Comparison of ENCODE assay signal across 1 cellular context in the genomic region with DNA sequence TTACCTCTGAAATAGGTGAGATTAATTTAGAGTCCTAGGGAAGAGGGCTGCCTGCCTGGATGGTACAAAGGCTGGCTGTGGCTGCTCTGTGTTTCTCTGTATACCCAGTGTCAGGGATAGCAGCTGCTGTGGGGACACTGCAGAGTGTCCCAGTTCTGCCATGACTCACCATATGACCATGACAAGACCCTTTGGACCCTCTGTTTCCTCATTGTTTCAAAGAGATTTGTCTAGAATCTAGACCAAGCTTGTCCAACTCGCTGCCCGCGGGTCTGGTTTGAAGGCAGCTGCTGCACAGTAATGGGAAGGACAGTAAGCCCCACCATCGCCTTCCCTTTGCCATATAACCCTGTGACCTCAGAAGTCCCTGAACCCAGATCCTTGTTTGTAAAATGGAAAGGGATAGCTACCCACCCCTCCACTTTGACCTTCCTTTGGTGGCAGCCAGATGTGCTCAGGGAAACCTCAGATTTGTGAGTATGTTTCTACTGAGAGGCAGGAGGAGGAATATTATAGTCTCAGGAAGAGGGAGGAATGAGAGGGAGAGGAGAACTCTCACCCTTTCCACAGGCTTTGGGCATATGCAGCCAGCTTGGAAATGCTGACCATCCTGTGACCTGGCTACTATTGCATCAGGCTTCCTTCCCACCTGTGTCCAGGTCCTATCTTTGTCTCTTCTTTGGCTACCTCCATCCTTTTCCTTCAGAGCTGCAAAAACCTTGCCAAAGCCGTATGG.
TF ChIP-seq lines count a peak whose summit lies in the region.

No MANE protein-coding gene starts in this region.

TF ChIP-seq in HepG2, 621 proteins besides CTCF, POLR2A, EP300 and RAD21 (continued from another document and continues in another):
- TF ChIP-seq, protein P1, sequence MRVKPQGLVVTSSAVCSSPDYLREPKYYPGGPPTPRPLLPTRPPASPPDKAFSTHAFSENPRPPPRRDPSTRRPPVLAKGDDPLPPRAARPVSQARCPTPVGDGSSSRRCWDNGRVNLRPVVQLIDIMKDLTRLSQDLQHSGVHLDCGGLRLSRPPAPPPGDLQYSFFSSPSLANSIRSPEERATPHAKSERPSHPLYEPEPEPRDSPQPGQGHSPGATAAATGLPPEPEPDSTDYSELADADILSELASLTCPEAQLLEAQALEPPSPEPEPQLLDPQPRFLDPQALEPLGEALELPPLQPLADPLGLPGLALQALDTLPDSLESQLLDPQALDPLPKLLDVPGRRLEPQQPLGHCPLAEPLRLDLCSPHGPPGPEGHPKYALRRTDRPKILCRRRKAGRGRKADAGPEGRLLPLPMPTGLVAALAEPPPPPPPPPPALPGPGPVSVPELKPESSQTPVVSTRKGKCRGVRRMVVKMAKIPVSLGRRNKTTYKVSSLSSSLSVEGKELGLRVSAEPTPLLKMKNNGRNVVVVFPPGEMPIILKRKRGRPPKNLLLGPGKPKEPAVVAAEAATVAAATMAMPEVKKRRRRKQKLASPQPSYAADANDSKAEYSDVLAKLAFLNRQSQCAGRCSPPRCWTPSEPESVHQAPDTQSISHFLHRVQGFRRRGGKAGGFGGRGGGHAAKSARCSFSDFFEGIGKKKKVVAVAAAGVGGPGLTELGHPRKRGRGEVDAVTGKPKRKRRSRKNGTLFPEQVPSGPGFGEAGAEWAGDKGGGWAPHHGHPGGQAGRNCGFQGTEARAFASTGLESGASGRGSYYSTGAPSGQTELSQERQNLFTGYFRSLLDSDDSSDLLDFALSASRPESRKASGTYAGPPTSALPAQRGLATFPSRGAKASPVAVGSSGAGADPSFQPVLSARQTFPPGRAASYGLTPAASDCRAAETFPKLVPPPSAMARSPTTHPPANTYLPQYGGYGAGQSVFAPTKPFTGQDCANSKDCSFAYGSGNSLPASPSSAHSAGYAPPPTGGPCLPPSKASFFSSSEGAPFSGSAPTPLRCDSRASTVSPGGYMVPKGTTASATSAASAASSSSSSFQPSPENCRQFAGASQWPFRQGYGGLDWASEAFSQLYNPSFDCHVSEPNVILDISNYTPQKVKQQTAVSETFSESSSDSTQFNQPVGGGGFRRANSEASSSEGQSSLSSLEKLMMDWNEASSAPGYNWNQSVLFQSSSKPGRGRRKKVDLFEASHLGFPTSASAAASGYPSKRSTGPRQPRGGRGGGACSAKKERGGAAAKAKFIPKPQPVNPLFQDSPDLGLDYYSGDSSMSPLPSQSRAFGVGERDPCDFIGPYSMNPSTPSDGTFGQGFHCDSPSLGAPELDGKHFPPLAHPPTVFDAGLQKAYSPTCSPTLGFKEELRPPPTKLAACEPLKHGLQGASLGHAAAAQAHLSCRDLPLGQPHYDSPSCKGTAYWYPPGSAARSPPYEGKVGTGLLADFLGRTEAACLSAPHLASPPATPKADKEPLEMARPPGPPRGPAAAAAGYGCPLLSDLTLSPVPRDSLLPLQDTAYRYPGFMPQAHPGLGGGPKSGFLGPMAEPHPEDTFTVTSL (CRISPR knock-in tag; IDR thresholded peaks at IDR 0.05; ENCODE audit: borderline replicate concordance): peak; percentile 66; the same call in 1 of the 2 replicates
- TF ChIP-seq RBM39 (IDR thresholded peaks at IDR 0.05; ENCODE audit: low read depth, low read length, poor library complexity, severe bottlenecking): no peak
- TF ChIP-seq, protein P2, sequence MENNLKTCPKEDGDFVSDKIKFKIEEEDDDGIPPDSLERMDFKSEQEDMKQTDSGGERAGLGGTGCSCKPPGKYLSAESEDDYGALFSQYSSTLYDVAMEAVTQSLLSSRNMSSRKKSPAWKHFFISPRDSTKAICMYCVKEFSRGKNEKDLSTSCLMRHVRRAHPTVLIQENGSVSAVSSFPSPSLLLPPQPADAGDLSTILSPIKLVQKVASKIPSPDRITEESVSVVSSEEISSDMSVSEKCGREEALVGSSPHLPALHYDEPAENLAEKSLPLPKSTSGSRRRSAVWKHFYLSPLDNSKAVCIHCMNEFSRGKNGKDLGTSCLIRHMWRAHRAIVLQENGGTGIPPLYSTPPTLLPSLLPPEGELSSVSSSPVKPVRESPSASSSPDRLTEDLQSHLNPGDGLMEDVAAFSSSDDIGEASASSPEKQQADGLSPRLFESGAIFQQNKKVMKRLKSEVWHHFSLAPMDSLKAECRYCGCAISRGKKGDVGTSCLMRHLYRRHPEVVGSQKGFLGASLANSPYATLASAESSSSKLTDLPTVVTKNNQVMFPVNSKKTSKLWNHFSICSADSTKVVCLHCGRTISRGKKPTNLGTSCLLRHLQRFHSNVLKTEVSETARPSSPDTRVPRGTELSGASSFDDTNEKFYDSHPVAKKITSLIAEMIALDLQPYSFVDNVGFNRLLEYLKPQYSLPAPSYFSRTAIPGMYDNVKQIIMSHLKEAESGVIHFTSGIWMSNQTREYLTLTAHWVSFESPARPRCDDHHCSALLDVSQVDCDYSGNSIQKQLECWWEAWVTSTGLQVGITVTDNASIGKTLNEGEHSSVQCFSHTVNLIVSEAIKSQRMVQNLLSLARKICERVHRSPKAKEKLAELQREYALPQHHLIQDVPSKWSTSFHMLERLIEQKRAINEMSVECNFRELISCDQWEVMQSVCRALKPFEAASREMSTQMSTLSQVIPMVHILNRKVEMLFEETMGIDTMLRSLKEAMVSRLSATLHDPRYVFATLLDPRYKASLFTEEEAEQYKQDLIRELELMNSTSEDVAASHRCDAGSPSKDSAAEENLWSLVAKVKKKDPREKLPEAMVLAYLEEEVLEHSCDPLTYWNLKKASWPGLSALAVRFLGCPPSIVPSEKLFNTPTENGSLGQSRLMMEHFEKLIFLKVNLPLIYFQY (CRISPR knock-in tag; IDR thresholded peaks at IDR 0.05; ENCODE audit: borderline replicate concordance): no peak
- no peak for TF ChIP-seq ZNF703 (CRISPR knock-in tag; IDR thresholded peaks at IDR 0.05; ENCODE audit: borderline replicate concordance)
- TF ChIP-seq, protein P3, sequence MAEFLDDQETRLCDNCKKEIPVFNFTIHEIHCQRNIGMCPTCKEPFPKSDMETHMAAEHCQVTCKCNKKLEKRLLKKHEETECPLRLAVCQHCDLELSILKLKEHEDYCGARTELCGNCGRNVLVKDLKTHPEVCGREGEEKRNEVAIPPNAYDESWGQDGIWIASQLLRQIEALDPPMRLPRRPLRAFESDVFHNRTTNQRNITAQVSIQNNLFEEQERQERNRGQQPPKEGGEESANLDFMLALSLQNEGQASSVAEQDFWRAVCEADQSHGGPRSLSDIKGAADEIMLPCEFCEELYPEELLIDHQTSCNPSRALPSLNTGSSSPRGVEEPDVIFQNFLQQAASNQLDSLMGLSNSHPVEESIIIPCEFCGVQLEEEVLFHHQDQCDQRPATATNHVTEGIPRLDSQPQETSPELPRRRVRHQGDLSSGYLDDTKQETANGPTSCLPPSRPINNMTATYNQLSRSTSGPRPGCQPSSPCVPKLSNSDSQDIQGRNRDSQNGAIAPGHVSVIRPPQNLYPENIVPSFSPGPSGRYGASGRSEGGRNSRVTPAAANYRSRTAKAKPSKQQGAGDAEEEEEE (CRISPR knock-in tag; IDR thresholded peaks at IDR 0.05; ENCODE audit: borderline replicate concordance): peak; percentile 54; the same call in 1 of the 2 replicates
- no peak for TF ChIP-seq ZFX (CRISPR knock-in tag; IDR thresholded peaks at IDR 0.05; ENCODE audit: low read depth)
- 0 out of 2 replicates have a peak, but pooled peaks have one; percentile 18 for TF ChIP-seq SMC3 (IDR thresholded peaks at IDR 0.05; ENCODE audit: low read length)
- peak; percentile 29; the same call in 1 of the 2 replicates for TF ChIP-seq NFE2L2 (IDR thresholded peaks at IDR 0.05; ENCODE audit: low read length)
- TF ChIP-seq GTF2F1 (IDR thresholded peaks at IDR 0.05; ENCODE audit: low read length): no peak
- TF ChIP-seq HMG20A (CRISPR knock-in tag; IDR thresholded peaks at IDR 0.05; ENCODE audit: borderline replicate concordance): peak; percentile 38; the same call in 1 of the 2 replicates
- TF ChIP-seq RCOR2 (CRISPR knock-in tag; IDR thresholded peaks at IDR 0.05): peak; percentile 67; the same call in 1 of the 2 replicates
- TF ChIP-seq ZNF383 (CRISPR knock-in tag; IDR thresholded peaks at IDR 0.05; ENCODE audit: borderline replicate concordance): no peak
- TF ChIP-seq, protein P4, sequence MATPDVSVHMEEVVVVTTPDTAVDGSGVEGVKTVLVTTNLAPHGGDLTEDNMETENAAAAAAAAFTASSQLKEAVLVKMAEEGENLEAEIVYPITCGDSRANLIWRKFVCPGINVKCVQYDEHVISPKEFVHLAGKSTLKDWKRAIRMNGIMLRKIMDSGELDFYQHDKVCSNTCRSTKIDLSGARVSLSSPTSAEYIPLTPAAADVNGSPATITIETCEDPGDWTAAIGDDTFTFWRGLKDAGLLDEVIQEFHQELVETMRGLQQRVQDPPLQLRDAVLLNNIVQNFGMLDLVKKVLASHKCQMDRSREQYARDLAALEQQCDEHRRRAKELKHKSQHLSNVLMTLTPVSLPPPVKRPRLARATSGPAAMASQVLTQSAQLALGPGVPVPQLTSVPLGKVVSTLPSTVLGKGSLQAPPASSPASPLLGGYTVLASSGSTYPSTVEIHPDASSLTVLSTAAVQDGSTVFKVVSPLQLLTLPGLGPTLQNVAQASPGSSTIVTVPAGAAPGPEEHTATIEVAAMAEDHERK (CRISPR knock-in tag; IDR thresholded peaks at IDR 0.05; ENCODE audit: low read depth): no peak
- TF ChIP-seq, protein P5, sequence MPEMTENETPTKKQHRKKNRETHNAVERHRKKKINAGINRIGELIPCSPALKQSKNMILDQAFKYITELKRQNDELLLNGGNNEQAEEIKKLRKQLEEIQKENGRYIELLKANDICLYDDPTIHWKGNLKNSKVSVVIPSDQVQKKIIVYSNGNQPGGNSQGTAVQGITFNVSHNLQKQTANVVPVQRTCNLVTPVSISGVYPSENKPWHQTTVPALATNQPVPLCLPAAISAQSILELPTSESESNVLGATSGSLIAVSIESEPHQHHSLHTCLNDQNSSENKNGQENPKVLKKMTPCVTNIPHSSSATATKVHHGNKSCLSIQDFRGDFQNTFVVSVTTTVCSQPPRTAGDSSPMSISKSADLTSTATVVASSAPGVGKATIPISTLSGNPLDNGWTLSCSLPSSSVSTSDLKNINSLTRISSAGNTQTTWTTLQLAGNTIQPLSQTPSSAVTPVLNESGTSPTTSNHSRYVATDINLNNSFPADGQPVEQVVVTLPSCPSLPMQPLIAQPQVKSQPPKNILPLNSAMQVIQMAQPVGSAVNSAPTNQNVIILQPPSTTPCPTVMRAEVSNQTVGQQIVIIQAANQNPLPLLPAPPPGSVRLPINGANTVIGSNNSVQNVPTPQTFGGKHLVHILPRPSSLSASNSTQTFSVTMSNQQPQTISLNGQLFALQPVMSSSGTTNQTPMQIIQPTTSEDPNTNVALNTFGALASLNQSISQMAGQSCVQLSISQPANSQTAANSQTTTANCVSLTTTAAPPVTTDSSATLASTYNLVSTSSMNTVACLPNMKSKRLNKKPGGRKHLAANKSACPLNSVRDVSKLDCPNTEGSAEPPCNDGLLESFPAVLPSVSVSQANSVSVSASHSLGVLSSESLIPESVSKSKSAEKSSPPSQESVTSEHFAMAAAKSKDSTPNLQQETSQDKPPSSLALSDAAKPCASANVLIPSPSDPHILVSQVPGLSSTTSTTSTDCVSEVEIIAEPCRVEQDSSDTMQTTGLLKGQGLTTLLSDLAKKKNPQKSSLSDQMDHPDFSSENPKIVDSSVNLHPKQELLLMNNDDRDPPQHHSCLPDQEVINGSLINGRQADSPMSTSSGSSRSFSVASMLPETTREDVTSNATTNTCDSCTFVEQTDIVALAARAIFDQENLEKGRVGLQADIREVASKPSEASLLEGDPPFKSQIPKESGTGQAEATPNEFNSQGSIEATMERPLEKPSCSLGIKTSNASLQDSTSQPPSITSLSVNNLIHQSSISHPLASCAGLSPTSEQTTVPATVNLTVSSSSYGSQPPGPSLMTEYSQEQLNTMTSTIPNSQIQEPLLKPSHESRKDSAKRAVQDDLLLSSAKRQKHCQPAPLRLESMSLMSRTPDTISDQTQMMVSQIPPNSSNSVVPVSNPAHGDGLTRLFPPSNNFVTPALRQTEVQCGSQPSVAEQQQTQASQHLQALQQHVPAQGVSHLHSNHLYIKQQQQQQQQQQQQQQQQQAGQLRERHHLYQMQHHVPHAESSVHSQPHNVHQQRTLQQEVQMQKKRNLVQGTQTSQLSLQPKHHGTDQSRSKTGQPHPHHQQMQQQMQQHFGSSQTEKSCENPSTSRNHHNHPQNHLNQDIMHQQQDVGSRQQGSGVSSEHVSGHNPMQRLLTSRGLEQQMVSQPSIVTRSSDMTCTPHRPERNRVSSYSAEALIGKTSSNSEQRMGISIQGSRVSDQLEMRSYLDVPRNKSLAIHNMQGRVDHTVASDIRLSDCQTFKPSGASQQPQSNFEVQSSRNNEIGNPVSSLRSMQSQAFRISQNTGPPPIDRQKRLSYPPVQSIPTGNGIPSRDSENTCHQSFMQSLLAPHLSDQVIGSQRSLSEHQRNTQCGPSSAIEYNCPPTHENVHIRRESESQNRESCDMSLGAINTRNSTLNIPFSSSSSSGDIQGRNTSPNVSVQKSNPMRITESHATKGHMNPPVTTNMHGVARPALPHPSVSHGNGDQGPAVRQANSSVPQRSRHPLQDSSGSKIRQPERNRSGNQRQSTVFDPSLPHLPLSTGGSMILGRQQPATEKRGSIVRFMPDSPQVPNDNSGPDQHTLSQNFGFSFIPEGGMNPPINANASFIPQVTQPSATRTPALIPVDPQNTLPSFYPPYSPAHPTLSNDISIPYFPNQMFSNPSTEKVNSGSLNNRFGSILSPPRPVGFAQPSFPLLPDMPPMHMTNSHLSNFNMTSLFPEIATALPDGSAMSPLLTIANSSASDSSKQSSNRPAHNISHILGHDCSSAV (CRISPR knock-in tag; IDR thresholded peaks at IDR 0.05; ENCODE audit: borderline replicate concordance): no peak
- TF ChIP-seq, protein P6, sequence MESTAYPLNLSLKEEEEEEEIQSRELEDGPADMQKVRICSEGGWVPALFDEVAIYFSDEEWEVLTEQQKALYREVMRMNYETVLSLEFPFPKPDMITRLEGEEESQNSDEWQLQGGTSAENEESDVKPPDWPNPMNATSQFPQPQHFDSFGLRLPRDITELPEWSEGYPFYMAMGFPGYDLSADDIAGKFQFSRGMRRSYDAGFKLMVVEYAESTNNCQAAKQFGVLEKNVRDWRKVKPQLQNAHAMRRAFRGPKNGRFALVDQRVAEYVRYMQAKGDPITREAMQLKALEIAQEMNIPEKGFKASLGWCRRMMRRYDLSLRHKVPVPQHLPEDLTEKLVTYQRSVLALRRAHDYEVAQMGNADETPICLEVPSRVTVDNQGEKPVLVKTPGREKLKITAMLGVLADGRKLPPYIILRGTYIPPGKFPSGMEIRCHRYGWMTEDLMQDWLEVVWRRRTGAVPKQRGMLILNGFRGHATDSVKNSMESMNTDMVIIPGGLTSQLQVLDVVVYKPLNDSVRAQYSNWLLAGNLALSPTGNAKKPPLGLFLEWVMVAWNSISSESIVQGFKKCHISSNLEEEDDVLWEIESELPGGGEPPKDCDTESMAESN (CRISPR knock-in tag; conservative IDR thresholded peaks at IDR 0.05): no peak
- TF ChIP-seq, protein P7, sequence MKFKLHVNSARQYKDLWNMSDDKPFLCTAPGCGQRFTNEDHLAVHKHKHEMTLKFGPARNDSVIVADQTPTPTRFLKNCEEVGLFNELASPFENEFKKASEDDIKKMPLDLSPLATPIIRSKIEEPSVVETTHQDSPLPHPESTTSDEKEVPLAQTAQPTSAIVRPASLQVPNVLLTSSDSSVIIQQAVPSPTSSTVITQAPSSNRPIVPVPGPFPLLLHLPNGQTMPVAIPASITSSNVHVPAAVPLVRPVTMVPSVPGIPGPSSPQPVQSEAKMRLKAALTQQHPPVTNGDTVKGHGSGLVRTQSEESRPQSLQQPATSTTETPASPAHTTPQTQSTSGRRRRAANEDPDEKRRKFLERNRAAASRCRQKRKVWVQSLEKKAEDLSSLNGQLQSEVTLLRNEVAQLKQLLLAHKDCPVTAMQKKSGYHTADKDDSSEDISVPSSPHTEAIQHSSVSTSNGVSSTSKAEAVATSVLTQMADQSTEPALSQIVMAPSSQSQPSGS (CRISPR knock-in tag; IDR thresholded peaks at IDR 0.05): no peak
- TF ChIP-seq NCOA2 (CRISPR knock-in tag; IDR thresholded peaks at IDR 0.05): no peak
- 0 out of 2 replicates have a peak, but pooled peaks have one; percentile 8 for TF ChIP-seq RXRB (CRISPR knock-in tag; IDR thresholded peaks at IDR 0.05; ENCODE audit: borderline replicate concordance)
- peak; percentile 80; the same call in 1 of the 2 replicates for TF ChIP-seq ZNF12 (CRISPR knock-in tag; IDR thresholded peaks at IDR 0.05)
- TF ChIP-seq ZKSCAN8 (CRISPR knock-in tag; IDR thresholded peaks at IDR 0.05; ENCODE audit: borderline replicate concordance): peak; percentile 53; the same call in 1 of the 2 replicates
- no peak for TF ChIP-seq ZNF484 (CRISPR knock-in tag; IDR thresholded peaks at IDR 0.05; ENCODE audit: borderline replicate concordance, low read depth)
